Comparison of ENCODE assay signal across 16 cellular contexts in genomic region chr10:114917927-114918672, GRCh38. TPM values are rescaled to one million over a fixed set of nuclear protein-coding genes. Genes with fewer than 3 reads are reported as not detected.
DNase-seq lines count a peak whose midpoint lies in the region; TF ChIP-seq lines count a peak whose summit lies in the region.
"Had no signal": no experiment of that assay in that cellular context is flagged by ENCODE, and none has a peak within 500 bp of the region (broad histone marks: within the 10 kb centered on the region; RNA-seq: fewer than 3 reads in every experiment).

No MANE protein-coding gene starts in this region.

- TF ChIP-seq CTCF in lower leg skin (IDR thresholded peaks at IDR 0.05), result no peak

- peak overlapping the region; percentile 1 for H3K27ac Mint-ChIP-seq in activated T-helper 2 cell treated with anti-CD3 and anti-CD28 coated beads, Interferon-gamma antibody, Interleukin-2, Interleukin-4, amounts not matched to agents 10 μg/mL and 5 μg/mL and 100 μg/mL, durations not matched to agents 14 hours and 24 hours and 36 hours
- H3K27ac Mint-ChIP-seq: activated naive CD4-positive, alpha-beta T cell treated with anti-CD3 and anti-CD28 coated beads, Interleukin-2, amount 10 ng/mL, durations not matched to agents 7 days and 5 days; IgD-negative memory B cell; naive thymus-derived CD4-positive, alpha-beta T cell; T-helper 17 cell had no signal

- peaks cover 2% of the 10 kb centered on the region for H3K27me3 Mint-ChIP-seq in activated T-helper 2 cell treated with anti-CD3 and anti-CD28 coated beads, Interferon-gamma antibody, Interleukin-2, Interleukin-4, amounts not matched to agents 10 μg/mL and 5 μg/mL and 100 μg/mL, durations not matched to agents 14 hours and 24 hours and 36 hours (ENCODE audit: low read depth)

- H3K4me3 ChIP-seq in lower leg skin (ENCODE audit: low read depth, poor library complexity, severe bottlenecking), result no peak overlapping the region
- H3K4me3 ChIP-seq: sigmoid colon had no signal

- H3K36me3 Mint-ChIP-seq in activated T-helper 2 cell treated with anti-CD3 and anti-CD28 coated beads, Interferon-gamma antibody, Interleukin-2, Interleukin-4, amounts not matched to agents 10 μg/mL and 5 μg/mL and 100 μg/mL, durations not matched to agents 14 hours and 24 hours and 36 hours (ENCODE audit: low read depth), result peaks cover 6% of the 10 kb centered on the region
- H3K36me3 Mint-ChIP-seq: activated naive CD4-positive, alpha-beta T cell treated with anti-CD3 and anti-CD28 coated beads, Interleukin-2, amount 10 ng/mL, durations not matched to agents 7 days and 5 days; IgD-negative memory B cell; naive thymus-derived CD4-positive, alpha-beta T cell had no signal

- H3K4me3 Mint-ChIP-seq in activated T-helper 2 cell treated with anti-CD3 and anti-CD28 coated beads, Interferon-gamma antibody, Interleukin-2, Interleukin-4, amounts not matched to agents 10 μg/mL and 5 μg/mL and 100 μg/mL, durations not matched to agents 14 hours and 24 hours and 36 hours (ENCODE audit: low read depth), result no peak overlapping the region
- H3K4me3 Mint-ChIP-seq: activated naive CD4-positive, alpha-beta T cell treated with anti-CD3 and anti-CD28 coated beads, Interleukin-2, amount 10 ng/mL, durations not matched to agents 7 days and 5 days; IgD-negative memory B cell; naive thymus-derived CD4-positive, alpha-beta T cell; T-helper 17 cell had no signal

- no peak for TF ChIP-seq POLR2A in lower leg skin (IDR thresholded peaks at IDR 0.05)

- intact Hi-C loops in activated T-helper 2 cell treated with anti-CD3 and anti-CD28 coated beads, Interferon-gamma antibody, Interleukin-2, Interleukin-4, amounts not matched to agents 10 μg/mL and 5 μg/mL and 100 μg/mL, durations not matched to agents 14 hours and 24 hours and 36 hours (cut with micrococcal nuclease), result no loop called here
- intact Hi-C loops in lower leg skin (cut with DNase I; ENCODE audit: low total_unique reads), result no loop called here

- H3K9me3 Mint-ChIP-seq in activated T-helper 2 cell treated with anti-CD3 and anti-CD28 coated beads, Interferon-gamma antibody, Interleukin-2, Interleukin-4, amounts not matched to agents 10 μg/mL and 5 μg/mL and 100 μg/mL, durations not matched to agents 14 hours and 24 hours and 36 hours, result no peaks in the 10 kb centered on the region
- H3K9me3 Mint-ChIP-seq: activated naive CD4-positive, alpha-beta T cell treated with anti-CD3 and anti-CD28 coated beads, Interleukin-2, amount 10 ng/mL, durations not matched to agents 7 days and 5 days; IgD-negative memory B cell; naive thymus-derived CD4-positive, alpha-beta T cell had no signal

- H3K4me1 Mint-ChIP-seq in activated T-helper 2 cell treated with anti-CD3 and anti-CD28 coated beads, Interferon-gamma antibody, Interleukin-2, Interleukin-4, amounts not matched to agents 10 μg/mL and 5 μg/mL and 100 μg/mL, durations not matched to agents 14 hours and 24 hours and 36 hours (ENCODE audit: low read depth), result peaks cover 36% of the 10 kb centered on the region
- H3K4me1 Mint-ChIP-seq: IgD-negative memory B cell, T-helper 17 cell had no signal

- 55 to 59% methylated on average over 3 of the region's 3 CpGs for WGBS in lower leg skin, 2 donors

- DNase-seq in Daoy (ENCODE audit: low read depth) (peak; percentile 78), LHCN-M2 (ENCODE audit: low read depth) (peak; percentile 61), iPS-NIHi11 (ENCODE audit: low spot score) (peak; percentile 18), NCI-H82 (lab: John Stamatoyannopoulos, UW) (no peak), COLO829 (ENCODE audit: low spot score) (no peak), lower leg skin (ENCODE audit: low spot score in 2 of 2) (no peak), GM03348 (ENCODE audit: low spot score) (no peak)
- no peak for DNase-seq in activated T-helper 2 cell treated with anti-CD3 and anti-CD28 coated beads, Interferon-gamma antibody, Interleukin-2, Interleukin-4, amounts not matched to agents 10 μg/mL and 5 μg/mL and 100 μg/mL, durations not matched to agents 14 hours and 24 hours and 36 hours (ENCODE audit: low spot score)
- DNase-seq: activated CD4-positive, alpha-beta T cell treated with anti-CD3 and anti-CD28 coated beads, Interleukin-2, amount 50 U/mL, for 48 hours; activated naive CD4-positive, alpha-beta T cell treated with anti-CD3 and anti-CD28 coated beads, Interleukin-2, amount 10 ng/mL, durations not matched to agents 7 days and 5 days; AML-193; naive thymus-derived CD4-positive, alpha-beta T cell; NCI-H187 treated with DMSO at 0.1 percent for 48 hours; sigmoid colon; T-helper 17 cell had no signal

RNA-seq across cellular contexts. Expression of gene TRUB1, which starts 19.9 kb away (rescaled TPM):
- total RNA-seq in Daoy (2014; rRNA removed; shearing (Covaris generic)), result 16.0 and 17.5 TPM in 2 replicates
- total RNA-seq in LHCN-M2 (2014; rRNA removed) (34.9 and 36.6 TPM in 2 replicates), lower leg skin (10 to 100 TPM in 2 of 4 donors, 1 to 10 TPM in 2; 8.5 to 21.2 (median 13.3) TPM)
- 9.9 TPM for polyA plus RNA-seq in LHCN-M2 (2012)
- 20.3 and 21.4 TPM in 2 replicates for total RNA-seq in activated T-helper 2 cell treated with anti-CD3 and anti-CD28 coated beads, Interferon-gamma antibody, Interleukin-2, Interleukin-4, amounts not matched to agents 10 μg/mL and 5 μg/mL and 100 μg/mL, durations not matched to agents 14 hours and 24 hours and 36 hours

Comparison
In these comparisons a context has a peak if more than half of its experiments do, and no peak if none do; other contexts are left out.
1. DNase-seq: peak in Daoy (single experiment), LHCN-M2 (single experiment) and iPS-NIHi11 (single experiment); none in activated T-helper 2 cell treated with anti-CD3 and anti-CD28 coated beads, Interferon-gamma antibody, Interleukin-2, Interleukin-4, amounts not matched to agents 10 μg/mL and 5 μg/mL and 100 μg/mL, durations not matched to agents 14 hours and 24 hours and 36 hours (single experiment), NCI-H82 (single experiment), COLO829 (single experiment), lower leg skin (0 of 2) and GM03348 (single experiment).